8 cellular contexts compared by ENCODE assay signal in the genomic region with DNA sequence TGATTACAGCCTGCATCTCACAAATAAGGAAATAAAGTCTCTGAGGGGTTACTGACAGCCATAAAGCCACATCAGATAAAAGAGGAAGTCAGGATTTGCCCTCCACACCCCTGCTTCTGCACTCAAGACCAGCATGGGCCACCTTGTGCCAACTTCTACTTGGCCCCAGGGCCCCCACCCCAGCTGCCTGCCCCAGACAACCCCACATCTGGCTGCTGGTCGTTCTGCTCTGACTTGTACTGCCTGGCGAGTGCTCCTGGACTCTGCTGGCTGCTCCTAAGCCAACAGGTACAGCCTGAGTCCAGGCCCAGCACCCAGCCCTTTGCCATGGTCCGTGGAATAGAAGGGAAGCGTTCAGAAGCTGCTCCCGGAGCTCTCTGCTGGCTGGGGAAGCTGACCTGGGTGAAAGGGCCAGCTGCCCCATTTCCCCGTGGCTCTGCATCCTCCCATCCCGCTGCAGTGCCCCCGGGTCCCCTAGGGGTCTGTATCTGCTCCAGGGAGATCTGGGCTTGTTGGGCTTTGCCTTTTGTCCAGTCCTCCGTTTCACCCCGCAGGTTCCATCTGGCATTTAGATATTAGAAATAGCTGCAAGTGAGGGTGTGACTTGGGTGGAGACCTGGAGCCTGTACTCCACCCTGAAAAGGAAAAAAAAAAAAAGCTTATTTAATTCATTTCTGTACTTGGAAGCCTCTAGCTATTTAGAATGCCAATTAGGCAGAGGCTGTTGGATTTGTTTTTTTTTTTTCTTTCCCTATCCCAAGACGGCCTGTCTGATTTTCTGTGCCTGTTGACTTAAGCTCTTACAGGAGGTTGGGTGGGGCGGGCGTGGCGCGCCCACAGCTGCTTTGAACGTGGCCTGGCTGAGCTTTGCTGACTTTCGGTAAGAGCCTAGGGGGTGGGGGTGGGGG.
DNase-seq lines count a peak whose midpoint lies in the region; ATAC-seq and TF ChIP-seq lines count a peak whose summit lies in the region.

No MANE protein-coding gene starts in this region.

- H3K9me3 Mint-ChIP-seq in GM23338: no peaks in the 10 kb centered on the region

- H3K9me3 ChIP-seq in PC-9 (ENCODE audit: insufficient read depth, low read depth): 0 out of 2 replicates have a peak, but pooled peaks cover 4% of the 10 kb centered on the region

- no peaks in the 10 kb centered on the region for H3K4me1 ChIP-seq in GM23338 (ENCODE audit: insufficient read depth)
- peaks cover 48% of the 10 kb centered on the region for H3K4me1 ChIP-seq in PC-9 (replicated peaks; ENCODE audit: insufficient read depth)
- no peaks in the 10 kb centered on the region for H3K4me1 ChIP-seq in rectal smooth muscle tissue (ENCODE audit: control insufficient read depth, insufficient read depth, low read length)

- H3K4me3 ChIP-seq in GM23338 (no peak overlapping the region), PC-9 (no peak overlapping the region), rectal smooth muscle tissue (ENCODE audit: low read length) (no peak overlapping the region)

- H3K27ac ChIP-seq in GM23338 (ENCODE audit: low read depth): no peak overlapping the region
- no peak overlapping the region for H3K27ac ChIP-seq in PC-9
- peak overlapping the region; percentile 38 for H3K27ac ChIP-seq in rectal smooth muscle tissue (ENCODE audit: low read depth, low read length)

- CTCF ChIA-PET in PC-9 (lab: Charles Lee): interaction anchor here (0.6 to 1.0 kb wide), 6 partner anchors 25 to 711 kb away, joined by 3 to 6 read pairs (median 4); a partner anchor contains a TSS

- H3K27me3 ChIP-seq in GM23338 (ENCODE audit: insufficient read depth): no peaks in the 10 kb centered on the region
- no peaks in the 10 kb centered on the region for H3K27me3 ChIP-seq in PC-9 (ENCODE audit: insufficient read depth, low read depth)
- no peaks in the 10 kb centered on the region for H3K27me3 ChIP-seq in rectal smooth muscle tissue (ENCODE audit: control insufficient read depth, insufficient read depth, low read length)

- H4K20me1 ChIP-seq in GM23338 (replicated peaks; ENCODE audit: insufficient read depth) (no peaks in the 10 kb centered on the region), PC-9 (ENCODE audit: insufficient read depth) (no peaks in the 10 kb centered on the region)

- H3K4me1 Mint-ChIP-seq in GM23338: peaks cover 13% of the 10 kb centered on the region

- no peaks in the 10 kb centered on the region for H3K36me3 ChIP-seq in GM23338 (ENCODE audit: insufficient read depth)
- H3K36me3 ChIP-seq in PC-9 (ENCODE audit: low read depth): no peaks in the 10 kb centered on the region
- no peaks in the 10 kb centered on the region for H3K36me3 ChIP-seq in rectal smooth muscle tissue (ENCODE audit: control insufficient read depth, insufficient read depth, low read length)

- ATAC-seq in GM23338: peak; percentile 48; the same call in 2 of the 3 replicates
- no peak for ATAC-seq in GM18517 (IDR thresholded peaks at IDR 0.05; ENCODE audit: unreplicated experiment)
- ATAC-seq in HG03280 (IDR thresholded peaks at IDR 0.05; ENCODE audit: unreplicated experiment): no peak

- H3K9ac ChIP-seq in rectal smooth muscle tissue (ENCODE audit: low read length): no peak overlapping the region

- H3K36me3 Mint-ChIP-seq in GM23338 (ENCODE audit: low read depth): no peaks in the 10 kb centered on the region

- H3K4me2 ChIP-seq in GM23338 (no peak overlapping the region), PC-9 (peak overlapping the region; percentile 24)

- no peak overlapping the region for H3K4me3 Mint-ChIP-seq in GM23338

- no peaks in the 10 kb centered on the region for H3F3A ChIP-seq in GM23338 (replicated peaks; ENCODE audit: low read depth)
- H3F3A ChIP-seq in PC-9 (ENCODE audit: insufficient read depth, low read depth): peaks cover 26% of the 10 kb centered on the region

- H3K27ac Mint-ChIP-seq in GM23338: no peak overlapping the region

- H2AFZ ChIP-seq in GM23338 (0 out of 2 replicates have a peak overlapping the region, but pooled peaks have one; percentile 28), PC-9 (no peak overlapping the region)

- intact Hi-C loops in PC-9 (cut with micrococcal nuclease; ENCODE audit: unreplicated experiment): no loop called here

- BruUV-seq in PC-9 (replicated peaks; lab: Mats Ljungman, UMichigan): no TSS peak

- POLR2A ChIA-PET in PC-9 (lab: Charles Lee; ENCODE audit: unreplicated experiment): interaction anchor here (0.6 to 0.7 kb wide), 2 partner anchors 689 to 1305 kb away, joined by 7 to 10 read pairs; no protein-coding TSS in a partner anchor

- H3K79me2 ChIP-seq in GM23338 (replicated peaks; ENCODE audit: insufficient read depth): no peaks in the 10 kb centered on the region
- H3K79me2 ChIP-seq in PC-9 (ENCODE audit: low read depth): no peaks in the 10 kb centered on the region

- no peaks in the 10 kb centered on the region for H3K27me3 Mint-ChIP-seq in GM23338 (ENCODE audit: insufficient read depth, low read depth, poor library complexity)

- DNase-seq in GM23338 (ENCODE audit: low spot score) (no peak), PC-9 (peak; percentile 46 to 49), fibroblast of gingiva (ENCODE audit: low read depth) (peak; percentile 34), NCI-H2196 treated with DMSO at 0.1 percent for 48 hours (lab: John Stamatoyannopoulos, UW; ENCODE audit: unreplicated experiment) (no peak), NCI-H2227 treated with DMSO at 0.1 percent for 48 hours (lab: John Stamatoyannopoulos, UW) (no peak)

- peaks cover 15% of the 10 kb centered on the region; the same call in 1 of the 2 replicates for H3K9me2 ChIP-seq in GM23338 (ENCODE audit: insufficient read depth)
- H3K9me2 ChIP-seq in PC-9 (ENCODE audit: insufficient read depth): no peaks in the 10 kb centered on the region

- TF ChIP-seq CTCF in GM23338 (conservative IDR thresholded peaks at IDR 0.05; ENCODE audit: low read depth in 2 of 2) (no peak), PC-9 (conservative IDR thresholded peaks at IDR 0.05) (no peak)

TF ChIP-seq in GM23338, 12 proteins besides CTCF, POLR2A, EP300 and RAD21 (continues in another document):
- TF ChIP-seq STAT1 (IDR thresholded peaks at IDR 0.05; ENCODE audit: unreplicated experiment) (no peak), EZH2phosphoT487 (IDR thresholded peaks at IDR 0.05; ENCODE audit: unreplicated experiment) (no peak), ZNF114 (CRISPR knock-in tag; IDR thresholded peaks at IDR 0.05) (no peak), CREB1 (CRISPR knock-in tag; IDR thresholded peaks at IDR 0.05; ENCODE audit: low read depth) (no peak), JUNB (IDR thresholded peaks at IDR 0.05; ENCODE audit: unreplicated experiment) (no peak), NANOG (IDR thresholded peaks at IDR 0.05; ENCODE audit: borderline replicate concordance) (no peak), POLR2AphosphoS5 (IDR thresholded peaks at IDR 0.05; ENCODE audit: low read depth) (no peak)
- TF ChIP-seq, protein P1, sequence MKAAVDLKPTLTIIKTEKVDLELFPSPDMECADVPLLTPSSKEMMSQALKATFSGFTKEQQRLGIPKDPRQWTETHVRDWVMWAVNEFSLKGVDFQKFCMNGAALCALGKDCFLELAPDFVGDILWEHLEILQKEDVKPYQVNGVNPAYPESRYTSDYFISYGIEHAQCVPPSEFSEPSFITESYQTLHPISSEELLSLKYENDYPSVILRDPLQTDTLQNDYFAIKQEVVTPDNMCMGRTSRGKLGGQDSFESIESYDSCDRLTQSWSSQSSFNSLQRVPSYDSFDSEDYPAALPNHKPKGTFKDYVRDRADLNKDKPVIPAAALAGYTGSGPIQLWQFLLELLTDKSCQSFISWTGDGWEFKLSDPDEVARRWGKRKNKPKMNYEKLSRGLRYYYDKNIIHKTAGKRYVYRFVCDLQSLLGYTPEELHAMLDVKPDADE (IDR thresholded peaks at IDR 0.05): no peak
- TF ChIP-seq, protein P2, sequence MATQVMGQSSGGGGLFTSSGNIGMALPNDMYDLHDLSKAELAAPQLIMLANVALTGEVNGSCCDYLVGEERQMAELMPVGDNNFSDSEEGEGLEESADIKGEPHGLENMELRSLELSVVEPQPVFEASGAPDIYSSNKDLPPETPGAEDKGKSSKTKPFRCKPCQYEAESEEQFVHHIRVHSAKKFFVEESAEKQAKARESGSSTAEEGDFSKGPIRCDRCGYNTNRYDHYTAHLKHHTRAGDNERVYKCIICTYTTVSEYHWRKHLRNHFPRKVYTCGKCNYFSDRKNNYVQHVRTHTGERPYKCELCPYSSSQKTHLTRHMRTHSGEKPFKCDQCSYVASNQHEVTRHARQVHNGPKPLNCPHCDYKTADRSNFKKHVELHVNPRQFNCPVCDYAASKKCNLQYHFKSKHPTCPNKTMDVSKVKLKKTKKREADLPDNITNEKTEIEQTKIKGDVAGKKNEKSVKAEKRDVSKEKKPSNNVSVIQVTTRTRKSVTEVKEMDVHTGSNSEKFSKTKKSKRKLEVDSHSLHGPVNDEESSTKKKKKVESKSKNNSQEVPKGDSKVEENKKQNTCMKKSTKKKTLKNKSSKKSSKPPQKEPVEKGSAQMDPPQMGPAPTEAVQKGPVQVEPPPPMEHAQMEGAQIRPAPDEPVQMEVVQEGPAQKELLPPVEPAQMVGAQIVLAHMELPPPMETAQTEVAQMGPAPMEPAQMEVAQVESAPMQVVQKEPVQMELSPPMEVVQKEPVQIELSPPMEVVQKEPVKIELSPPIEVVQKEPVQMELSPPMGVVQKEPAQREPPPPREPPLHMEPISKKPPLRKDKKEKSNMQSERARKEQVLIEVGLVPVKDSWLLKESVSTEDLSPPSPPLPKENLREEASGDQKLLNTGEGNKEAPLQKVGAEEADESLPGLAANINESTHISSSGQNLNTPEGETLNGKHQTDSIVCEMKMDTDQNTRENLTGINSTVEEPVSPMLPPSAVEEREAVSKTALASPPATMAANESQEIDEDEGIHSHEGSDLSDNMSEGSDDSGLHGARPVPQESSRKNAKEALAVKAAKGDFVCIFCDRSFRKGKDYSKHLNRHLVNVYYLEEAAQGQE (IDR thresholded peaks at IDR 0.05; ENCODE audit: unreplicated experiment): no peak

Comparison
In these comparisons a context has a peak if more than half of its experiments do, and no peak if none do; other contexts are left out.
1. DNase-seq: peak in PC-9 (2 of 2) and fibroblast of gingiva (single experiment); none in GM23338 (single experiment), NCI-H2196 treated with DMSO at 0.1 percent for 48 hours (single experiment) and NCI-H2227 treated with DMSO at 0.1 percent for 48 hours (single experiment).